8 cellular contexts compared by ENCODE assay signal in the genomic region with DNA sequence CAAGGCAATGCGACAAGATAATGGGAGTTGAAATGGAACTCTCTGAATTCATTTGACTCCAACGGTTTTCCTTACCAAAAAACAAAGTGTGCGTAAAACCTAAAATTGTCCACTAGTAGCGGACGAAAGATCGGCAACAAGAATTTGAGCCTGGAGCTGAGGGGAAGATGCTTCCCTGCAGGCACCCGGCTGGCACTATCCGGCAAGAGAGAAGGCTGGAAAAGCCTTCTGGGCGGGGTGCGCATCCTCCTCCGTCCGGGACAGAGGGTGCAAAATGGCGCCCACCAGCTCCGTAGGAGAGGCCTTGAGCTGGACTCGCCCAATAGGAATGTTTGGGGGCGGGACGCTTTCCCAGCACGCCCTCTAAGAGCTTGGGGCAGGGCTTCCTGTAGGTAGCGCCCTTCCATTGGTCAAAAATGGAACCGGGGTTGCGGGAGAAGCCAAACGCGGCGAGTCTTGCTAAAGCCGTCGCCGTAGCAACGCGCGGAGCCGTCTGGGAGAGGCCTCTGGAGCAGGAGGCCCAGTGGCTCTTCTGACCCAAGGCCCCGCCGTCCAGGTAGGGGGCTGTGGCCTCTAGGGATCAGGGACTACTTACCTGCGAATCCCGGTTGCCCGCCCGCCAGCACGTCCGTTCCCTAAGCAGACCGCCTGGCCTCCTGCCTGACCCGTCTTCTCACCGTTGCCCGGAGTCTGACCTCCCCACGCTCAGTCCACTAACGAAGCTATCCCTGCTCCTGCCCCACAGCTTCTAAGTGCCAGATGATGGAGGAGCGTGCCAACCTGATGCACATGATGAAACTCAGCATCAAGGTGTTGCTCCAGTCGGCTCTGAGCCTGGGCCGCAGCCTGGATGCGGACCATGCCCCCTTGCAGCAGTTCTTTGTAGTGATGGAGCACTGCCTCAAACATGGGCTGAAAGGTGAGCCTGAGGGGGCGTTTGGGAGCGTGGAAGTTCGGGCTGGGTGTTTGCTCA. TPM values are rescaled to one million over a fixed set of nuclear protein-coding genes. Genes with fewer than 3 reads are reported as not detected.
DNase-seq lines count a peak whose midpoint lies in the region; ATAC-seq lines count a peak whose summit lies in the region.

No MANE protein-coding gene starts in this region.

- WGBS in esophagus, 2 donors, result 5 to 9% methylated on average over 52 of the region's 52 CpGs

- peak overlapping the region; percentile 50 to 59 for H3K4me3 ChIP-seq in esophagus (ENCODE audit: low read depth in 1 of 2, low read length in 2 of 2)
- peak overlapping the region; percentile 86 to 92 for H3K4me3 ChIP-seq in mucosa of rectum (ENCODE audit: low read length in 2 of 2)

- H3K27ac ChIP-seq in esophagus (ENCODE audit: low read depth in 2 of 2, low read length in 1 of 2) (peak overlapping the region; percentile 91 to 92), mucosa of rectum (ENCODE audit: low read depth in 2 of 2, low read length in 2 of 2) (peak overlapping the region; percentile 87 to 89)

- peaks cover 18% of the 10 kb centered on the region for H3K36me3 Mint-ChIP-seq in activated T-cell treated with anti-CD3 and anti-CD28 coated beads, Interleukin-2, amount 50 U/mL, for 4 hours (ENCODE audit: insufficient read depth)

- in situ Hi-C loops in ACHN (cut with HindIII; ENCODE audit: low pct_ligation_motif_present, low pct_unique_long_range_greater_than_20kb, low sequenced_read_pairs), result no loop called here

- H3K9me3 Mint-ChIP-seq in activated T-cell treated with anti-CD3 and anti-CD28 coated beads, Interleukin-2, amount 50 U/mL, for 4 hours, result no peaks in the 10 kb centered on the region

- peaks cover 20% of the 10 kb centered on the region for H3K4me1 Mint-ChIP-seq in activated T-cell treated with anti-CD3 and anti-CD28 coated beads, Interleukin-2, amount 50 U/mL, for 4 hours (ENCODE audit: low read depth)

- no peaks in the 10 kb centered on the region for H3K27me3 Mint-ChIP-seq in activated T-cell treated with anti-CD3 and anti-CD28 coated beads, Interleukin-2, amount 50 U/mL, for 4 hours (ENCODE audit: low read depth)

- H3K27me3 ChIP-seq in esophagus (ENCODE audit: control insufficient read depth in 1 of 2, insufficient read depth in 2 of 2, low read length in 2 of 2) (no peaks in the 10 kb centered on the region), mucosa of rectum (ENCODE audit: control insufficient read depth in 2 of 2, insufficient read depth in 2 of 2, low read length in 2 of 2) (no peaks in the 10 kb centered on the region)

- H3K9ac ChIP-seq in mucosa of rectum (ENCODE audit: low read depth in 1 of 2, low read length in 2 of 2), result peak overlapping the region; percentile 68 to 69

- H3K9me3 ChIP-seq in esophagus (ENCODE audit: control insufficient read depth in 2 of 2, insufficient read depth in 1 of 2, low read depth in 1 of 2, low read length in 1 of 2) (no peaks in the 10 kb centered on the region), mucosa of rectum (ENCODE audit: control insufficient read depth in 2 of 2, low read length in 2 of 2) (no peaks in the 10 kb centered on the region)

- H3K4me1 ChIP-seq in esophagus (ENCODE audit: control insufficient read depth in 2 of 2, insufficient read depth in 2 of 2, low read length in 1 of 2) (peaks cover 0 to 6% of the 10 kb centered on the region in 2 donors), mucosa of rectum (ENCODE audit: control insufficient read depth in 2 of 2, insufficient read depth in 2 of 2, low read length in 2 of 2) (peaks cover 6 to 13% of the 10 kb centered on the region in 2 donors)

- peaks cover 0 to 5% of the 10 kb centered on the region in 2 donors for H3K36me3 ChIP-seq in esophagus (ENCODE audit: control insufficient read depth in 2 of 2, insufficient read depth in 2 of 2, low read length in 1 of 2)
- peaks cover 17 to 18% of the 10 kb centered on the region in 2 donors for H3K36me3 ChIP-seq in mucosa of rectum (ENCODE audit: control insufficient read depth in 2 of 2, insufficient read depth in 2 of 2, low read length in 2 of 2)

- peak overlapping the region; percentile 84 for H3K4me3 Mint-ChIP-seq in activated T-cell treated with anti-CD3 and anti-CD28 coated beads, Interleukin-2, amount 50 U/mL, for 4 hours

- DNase-seq in ACHN (peak; percentile 97), NCI-H82 (lab: John Stamatoyannopoulos, UW) (peak; percentile 99)
- DNase-seq in activated T-cell treated with anti-CD3 and anti-CD28 coated beads, Interleukin-2, amount 50 U/mL, for 4 hours, result peak; percentile 73
- peak; percentile 70 for DNase-seq in stimulated activated CD8-positive, alpha-beta memory T cell treated with anti-CD3 and anti-CD28 coated beads, Interleukin-4, amount 100 ng/mL, for 24 hours (ENCODE audit: low read depth)

- peak; percentile 100 for ATAC-seq in GM19025 (IDR thresholded peaks at IDR 0.05; ENCODE audit: low read depth, unreplicated experiment)
- peak; percentile 99 for ATAC-seq in HG03342 (IDR thresholded peaks at IDR 0.05; ENCODE audit: unreplicated experiment)
- ATAC-seq in activated T-cell treated with anti-CD3 and anti-CD28 coated beads, Interleukin-2, amount 50 U/mL, for 4 hours, result peak; percentile 100

RNA-seq across cellular contexts. Expression of a gene that starts 9.2 kb away (rescaled TPM):
- total RNA-seq in activated T-cell treated with anti-CD3 and anti-CD28 coated beads, Interleukin-2, amount 50 U/mL, for 4 hours, result 10 to 100 TPM; 33.8 to 38.7 (median 34.3) TPM
- polyA plus RNA-seq in esophagus, result 10 to 100 TPM; 30.1 to 31.9 TPM

Comparison
In these comparisons a context has a peak if more than half of its experiments do, and no peak if none do; other contexts are left out.
1. Peak in every context shown above with its lines: DNase-seq, ATAC-seq, H3K4me3 ChIP-seq and H3K27ac ChIP-seq.